Comparison of ENCODE assay signal across 8 cellular contexts in genomic region chr2:64643838-64644219, GRCh38. TPM values are rescaled to one million over a fixed set of nuclear protein-coding genes. Genes with fewer than 3 reads are reported as not detected.
DNase-seq lines count a peak whose midpoint lies in the region; ATAC-seq, FAIRE-seq and TF ChIP-seq lines count a peak whose summit lies in the region.

No MANE protein-coding gene starts in this region.

- H3K27ac Mint-ChIP-seq in T-helper 1 cell treated with Interleukin-12 subunit alpha and Interleukin-12 subunit beta and Interleukin-4 antibody, amounts not matched to agents 30 μg/mL and 1 μg/mL, for 36 hours, result peak overlapping the region; percentile 91

- no peak for ATAC-seq in GM18867 (IDR thresholded peaks at IDR 0.05; ENCODE audit: unreplicated experiment)

- H3K4me3 ChIP-seq in WERI-Rb-1 (ENCODE audit: low read depth, low read length) (no peak overlapping the region), iPS-15b (ENCODE audit: low read depth, low read length) (peak overlapping the region; percentile 62), subcutaneous abdominal adipose tissue (ENCODE audit: low read depth in 1 of 5, low read length in 5 of 5) (peak overlapping the region in 4 of 5 donors; percentile 66 to 72 (median 66))

- peaks cover 11% of the 10 kb centered on the region for H3K36me3 Mint-ChIP-seq in T-helper 1 cell treated with Interleukin-12 subunit alpha and Interleukin-12 subunit beta and Interleukin-4 antibody, amounts not matched to agents 30 μg/mL and 1 μg/mL, for 36 hours (ENCODE audit: low read depth)

- H3K27me3 ChIP-seq in WERI-Rb-1 (ENCODE audit: insufficient read depth, low read depth, severe bottlenecking), result no peaks in the 10 kb centered on the region
- H3K27me3 ChIP-seq in iPS-15b (ENCODE audit: control insufficient read depth, insufficient read depth, low read length), result peaks cover 20% of the 10 kb centered on the region
- H3K27me3 ChIP-seq in subcutaneous abdominal adipose tissue (ENCODE audit: control insufficient read depth in 5 of 5, insufficient read depth in 4 of 5, low read length in 5 of 5), result no peaks in the 10 kb centered on the region

- no peak for FAIRE-seq in frontal cortex (lab: Jason Lieb, UNC)

- DNase-seq in T-helper 1 cell, result no peak
- no peak for DNase-seq in WERI-Rb-1
- no peak for DNase-seq in frontal cortex (ENCODE audit: low spot score in 2 of 2)
- no peak for DNase-seq in NCI-H510A treated with DMSO at 0.1 percent for 48 hours (lab: John Stamatoyannopoulos, UW)

- H3K4me1 ChIP-seq in iPS-15b (ENCODE audit: control insufficient read depth, insufficient read depth, low read length) (peaks cover 41% of the 10 kb centered on the region), subcutaneous abdominal adipose tissue (ENCODE audit: control insufficient read depth in 5 of 5, insufficient read depth in 5 of 5, low read length in 5 of 5) (peaks cover 0 to 55% (median 41%) of the 10 kb centered on the region in 5 donors)

- no peak for TF ChIP-seq CTCF in WERI-Rb-1 (IDR thresholded peaks at IDR 0.05; ENCODE audit: low read depth, low read length)

- H3K27ac ChIP-seq in WERI-Rb-1, result peak overlapping the region; percentile 76
- peak overlapping the region; percentile 80 for H3K27ac ChIP-seq in subcutaneous abdominal adipose tissue (ENCODE audit: low read depth, low read length)

- H3K36me3 ChIP-seq in WERI-Rb-1 (no peaks in the 10 kb centered on the region), iPS-15b (ENCODE audit: control insufficient read depth, insufficient read depth, low read length) (no peaks in the 10 kb centered on the region), subcutaneous abdominal adipose tissue (ENCODE audit: control insufficient read depth in 5 of 5, insufficient read depth in 5 of 5, low read length in 5 of 5) (peaks cover 0 to 3% (median 0%) of the 10 kb centered on the region in 5 donors)

- H3K27me3 Mint-ChIP-seq in T-helper 1 cell treated with Interleukin-12 subunit alpha and Interleukin-12 subunit beta and Interleukin-4 antibody, amounts not matched to agents 30 μg/mL and 1 μg/mL, for 36 hours (ENCODE audit: low read depth), result no peaks in the 10 kb centered on the region

- H3K9me3 ChIP-seq in WERI-Rb-1 (ENCODE audit: severe bottlenecking), result no peaks in the 10 kb centered on the region
- no peaks in the 10 kb centered on the region for H3K9me3 ChIP-seq in iPS-15b (ENCODE audit: control insufficient read depth, insufficient read depth, low read length)
- H3K9me3 ChIP-seq in subcutaneous abdominal adipose tissue (ENCODE audit: control insufficient read depth in 5 of 5, low read length in 5 of 5), result no peaks in the 10 kb centered on the region

- no peaks in the 10 kb centered on the region for H3K9me3 Mint-ChIP-seq in T-helper 1 cell treated with Interleukin-12 subunit alpha and Interleukin-12 subunit beta and Interleukin-4 antibody, amounts not matched to agents 30 μg/mL and 1 μg/mL, for 36 hours

- H3K4me1 Mint-ChIP-seq in T-helper 1 cell treated with Interleukin-12 subunit alpha and Interleukin-12 subunit beta and Interleukin-4 antibody, amounts not matched to agents 30 μg/mL and 1 μg/mL, for 36 hours (ENCODE audit: low read depth), result peaks cover 68% of the 10 kb centered on the region

- H3K9ac ChIP-seq in iPS-15b (ENCODE audit: low read depth, low read length) (no peak overlapping the region), subcutaneous abdominal adipose tissue (ENCODE audit: low read length in 5 of 5) (peak overlapping the region; percentile 73 to 78 (median 75))

- peak overlapping the region; percentile 89 for H3K4me3 Mint-ChIP-seq in T-helper 1 cell treated with Interleukin-12 subunit alpha and Interleukin-12 subunit beta and Interleukin-4 antibody, amounts not matched to agents 30 μg/mL and 1 μg/mL, for 36 hours

RNA-seq across cellular contexts. Expression of gene SERTAD2, which starts 9.9 kb away (rescaled TPM):
- 3.7 TPM for total RNA-seq in frontal cortex
